ENCODE assay signal across 22 cellular contexts in genomic region chr20:60294627-60295026, GRCh38.
"Had no signal": no experiment of that assay in that cellular context is flagged by ENCODE, and none has a peak within 500 bp of the region (broad histone marks: within the 10 kb centered on the region; RNA-seq: fewer than 3 reads in every experiment).

No MANE protein-coding gene starts in this region.

- H3K27ac ChIP-seq: adrenal gland, breast epithelium, coronary artery, gastrocnemius medialis, left ventricle myocardium inferior, prostate gland, right atrium auricular region, tibial artery had no signal

- H3K4me3 ChIP-seq: adrenal gland, breast epithelium, coronary artery, gastrocnemius medialis, left ventricle myocardium inferior, prostate gland, right atrium auricular region, tibial artery had no signal

- H3K36me3 ChIP-seq: adrenal gland, breast epithelium, gastrocnemius medialis, left ventricle myocardium inferior, prostate gland, right atrium auricular region, tibial artery had no signal

- ATAC-seq: activated naive CD4-positive, alpha-beta T cell treated with anti-CD3 and anti-CD28 coated beads, Interleukin-2, amount 50 U/mL, for 72 hours; gastrocnemius medialis; stimulated activated naive CD8-positive, alpha-beta T cell treated with anti-CD3 and anti-CD28 coated beads, Interleukin-15, Interleukin-2, amounts not matched to agents 100 U/mL and 50 U/mL, for 24 hours had no signal

- DNase-seq: activated B cell treated with CpG ODN at 0.5 μM for 24 hours; activated CD4-positive, alpha-beta T cell treated with anti-CD3 and anti-CD28 coated beads, Interleukin-2, amount 10 ng/mL, durations not matched to agents 24 days and 14 days; activated gamma-delta T cell treated with Interleukin-2 at 50 U/mL for 16 hours; activated T-cell treated with anti-CD3 and anti-CD28 coated beads for 4 hours; adrenal gland; effector CD4-positive, alpha-beta T cell; gastrocnemius medialis; head of caudate nucleus; left ventricle myocardium inferior; midbrain; stimulated activated CD4-positive, alpha-beta T cell treated with anti-CD3 and anti-CD28 coated beads, Interleukin-2, amount 100 ng/mL, for 24 hours; stimulated activated naive CD8-positive, alpha-beta T cell treated with anti-CD3 and anti-CD28 coated beads, Interleukin-15, Interleukin-2, amounts not matched to agents 100 U/mL and 50 U/mL, for 24 hours; substantia nigra; tibial artery had no signal

- H3K27me3 ChIP-seq: adrenal gland, breast epithelium, gastrocnemius medialis, right atrium auricular region, tibial artery had no signal

- H3K27ac Mint-ChIP-seq: activated B cell treated with CpG ODN at 0.5 μM for 24 hours; activated CD4-positive, alpha-beta T cell treated with anti-CD3 and anti-CD28 coated beads, Interleukin-2, amount 10 ng/mL, durations not matched to agents 24 days and 14 days; activated T-helper 1 cell treated with anti-CD3 and anti-CD28 coated beads, Interleukin-12 subunit alpha, Interleukin-12 subunit beta, Interleukin-2, Interleukin-4 antibody, amounts not matched to agents 30 ng/mL and 10 ng/mL and 1 ng/mL, durations not matched to agents 14 hours and 24 hours and 36 hours had no signal

- H3K4me1 ChIP-seq: adrenal gland, breast epithelium, gastrocnemius medialis, left ventricle myocardium inferior, right atrium auricular region, tibial artery had no signal

- H3K4me3 Mint-ChIP-seq: activated B cell treated with CpG ODN at 0.5 μM for 24 hours; activated CD4-positive, alpha-beta T cell treated with anti-CD3 and anti-CD28 coated beads, Interleukin-2, amount 10 ng/mL, durations not matched to agents 24 days and 14 days; activated T-helper 1 cell treated with anti-CD3 and anti-CD28 coated beads, Interleukin-12 subunit alpha, Interleukin-12 subunit beta, Interleukin-2, Interleukin-4 antibody, amounts not matched to agents 30 ng/mL and 10 ng/mL and 1 ng/mL, durations not matched to agents 14 hours and 24 hours and 36 hours had no signal

- FAIRE-seq: astrocyte, TTC549 had no signal

- H3K9me3 ChIP-seq: prostate gland had no signal

- H3K4me1 Mint-ChIP-seq: activated B cell treated with CpG ODN at 0.5 μM for 24 hours had no signal

- H3K27me3 Mint-ChIP-seq: activated B cell treated with CpG ODN at 0.5 μM for 24 hours; activated CD4-positive, alpha-beta T cell treated with anti-CD3 and anti-CD28 coated beads, Interleukin-2, amount 10 ng/mL, durations not matched to agents 24 days and 14 days had no signal
